In genomic region chr15:39310633-39311032, GRCh38 we compare ENCODE assay signal across 1 cellular context.
TF ChIP-seq lines count a peak whose summit lies in the region.

No MANE protein-coding gene starts in this region.

TF ChIP-seq in K562, 482 proteins besides CTCF, POLR2A, EP300 and RAD21:
- TF ChIP-seq ATF3 (IDR thresholded peaks at IDR 0.05) (peak; percentile 13; the same call in 1 of the 2 replicates), ATF3 (CRISPR knock-in tag; conservative IDR thresholded peaks at IDR 0.05) (no peak), CEBPG (CRISPR knock-in tag; IDR thresholded peaks at IDR 0.05) (no peak), CEBPG (tag; conservative IDR thresholded peaks at IDR 0.05 in 1 of 2, IDR thresholded peaks at IDR 0.05 in 1 of 2) (peak; percentile 46 to 84), CEBPB (tag; IDR thresholded peaks at IDR 0.05) (peak; percentile 71), HDAC3 (IDR thresholded peaks at IDR 0.05; ENCODE audit: borderline replicate concordance, partially characterized antibody) (no peak)
